In genomic region chr5:146369691-146370090, GRCh38 we compare ENCODE assay signal across 20 cellular contexts. TPM values are rescaled to one million over a fixed set of nuclear protein-coding genes. Genes with fewer than 3 reads are reported as not detected.
DNase-seq lines count a peak whose midpoint lies in the region; ATAC-seq and TF ChIP-seq lines count a peak whose summit lies in the region.
"Had no signal": no experiment of that assay in that cellular context is flagged by ENCODE, and none has a peak within 500 bp of the region (broad histone marks: within the 10 kb centered on the region; RNA-seq: fewer than 3 reads in every experiment).

No MANE protein-coding gene starts in this region.

- no peak overlapping the region for H3K4me3 ChIP-seq in epithelial cell of esophagus (ENCODE audit: low read length)
- no peak overlapping the region for H3K4me3 ChIP-seq in dorsolateral prefrontal cortex
- H3K4me3 ChIP-seq: BLaER1 treated with 17β-estradiol and CSF1 and Interleukin-3, amounts not matched to agents 10 nM and 100 nM; body of pancreas; heart right ventricle had no signal

- intact Hi-C loops in dorsolateral prefrontal cortex (cut with DNase I), result no loop called here
- intact Hi-C loops in Right ventricle myocardium inferior (cut with DNase I), result no loop called here

- no peak overlapping the region for H3K27ac ChIP-seq in dorsolateral prefrontal cortex
- H3K27ac ChIP-seq: BLaER1 treated with 17β-estradiol and CSF1 and Interleukin-3, amounts not matched to agents 10 nM and 100 nM; body of pancreas; heart right ventricle had no signal

- ATAC-seq in Right ventricle myocardium inferior, result no peak
- ATAC-seq: activated CD4-positive, alpha-beta T cell treated with anti-CD3 and anti-CD28 coated beads for 36 hours; body of pancreas; heart right ventricle; stimulated activated naive B cell treated with anti-CD40 and anti-IgM and Interleukin-4, amounts not matched to agents 10 μg/mL and 1 μg/mL and 100 μg/mL, for 72 hours had no signal

- peak; percentile 5 for DNase-seq in H4 (ENCODE audit: low spot score)
- DNase-seq in NCI-H226, result peak; percentile 67
- peak; percentile 20 for DNase-seq in epithelial cell of esophagus (ENCODE audit: low read depth)
- DNase-seq in renal cortical epithelial cell (ENCODE audit: low read depth), result peak; percentile 55
- no peak for DNase-seq in OCI-M2 (lab: John Stamatoyannopoulos, UW; ENCODE audit: unreplicated experiment)
- no peak for DNase-seq in KG1 (lab: John Stamatoyannopoulos, UW)
- no peak for DNase-seq in dorsolateral prefrontal cortex
- DNase-seq in Right ventricle myocardium inferior (ENCODE audit: missing footprints), result no peak
- DNase-seq: activated CD4-positive, alpha-beta T cell treated with anti-CD3 and anti-CD28 coated beads for 36 hours; activated CD8-positive, alpha-beta memory T cell treated with anti-CD3 and anti-CD28 coated beads, Interleukin-2, amount 50 U/mL, for 4 hours; activated gamma-delta T cell treated with Interleukin-2 at 50 U/mL for 16 hours; body of pancreas; heart right ventricle; islet precursor cell; mesendoderm; NCI-H510A; stimulated activated CD4-positive, alpha-beta T cell treated with anti-CD3 and anti-CD28 coated beads, Interleukin-12 subunit alpha, Interleukin-12 subunit beta, amount 100 ng/mL, for 4 hours; stimulated activated naive B cell treated with anti-CD40 and anti-IgM and Interleukin-4, amounts not matched to agents 10 μg/mL and 1 μg/mL and 100 μg/mL, for 72 hours had no signal

- TF ChIP-seq CTCF in epithelial cell of esophagus (IDR thresholded peaks at IDR 0.05; ENCODE audit: insufficient read depth, low read depth, low read length, missing control alignments) (no peak), dorsolateral prefrontal cortex (IDR thresholded peaks at IDR 0.05 in 54 of 56, conservative IDR thresholded peaks at IDR 0.05 in 2 of 56; ENCODE audit: low read depth in 1 of 56, partially characterized antibody in 56 of 56) (no peak)

- peaks cover 0 to 41% (median 6%) of the 10 kb centered on the region in 45 donors for H3K27me3 ChIP-seq in dorsolateral prefrontal cortex
- H3K27me3 ChIP-seq: BLaER1 treated with 17β-estradiol and CSF1 and Interleukin-3, amounts not matched to agents 10 nM and 100 nM; body of pancreas had no signal

RNA-seq across cellular contexts. Expression of gene POU4F3, which starts 31.1 kb away (rescaled TPM):
- total RNA-seq in H4 (2014; rRNA removed; shearing (Covaris generic)), result 0.06 TPM in 1 of 2 replicates, not detected in the other
- 0.05 TPM in 1 of 2 replicates, not detected in the other for total RNA-seq in renal cortical epithelial cell
- under 1 TPM in 39 of 120 experiments, not detected in 81; 0.14 to 0.64 (median 0.22) TPM for total RNA-seq in dorsolateral prefrontal cortex
- total RNA-seq in Right ventricle myocardium inferior, result not detected
- total RNA-seq: activated CD4-positive, alpha-beta T cell treated with anti-CD3 and anti-CD28 coated beads for 36 hours; progenitor cell of endocrine pancreas had no signal

Comparison
In these comparisons a context has a peak if more than half of its experiments do, and no peak if none do; other contexts are left out.
1. DNase-seq: peak in H4 (single experiment), NCI-H226 (single experiment), epithelial cell of esophagus (single experiment) and renal cortical epithelial cell (single experiment); none in OCI-M2 (single experiment), KG1 (single experiment), dorsolateral prefrontal cortex (0 of 10) and Right ventricle myocardium inferior (single experiment).